In the genomic region with DNA sequence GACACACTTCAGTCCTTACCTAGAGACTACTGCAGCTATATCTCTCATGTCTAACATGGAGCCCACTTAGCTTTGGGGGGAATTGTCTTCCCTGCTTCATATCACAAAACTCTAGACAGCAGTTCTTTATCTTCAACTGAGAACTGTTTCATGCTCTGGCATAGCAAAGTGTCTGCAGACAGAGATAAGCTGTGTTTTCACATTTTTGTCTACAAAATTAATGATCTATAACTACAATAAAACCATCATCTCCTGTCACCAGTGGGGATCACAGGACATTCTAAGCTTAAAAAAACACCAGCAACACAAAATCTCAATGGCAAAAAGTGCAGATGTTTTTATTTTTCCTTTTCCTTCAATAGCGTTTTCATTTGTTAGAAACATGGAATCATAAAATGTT, we compare ENCODE assay signal across 11 cellular contexts.
DNase-seq lines count a peak whose midpoint lies in the region; ATAC-seq and TF ChIP-seq lines count a peak whose summit lies in the region.
"Had no signal": no experiment of that assay in that cellular context is flagged by ENCODE, and none has a peak within 500 bp of the region (broad histone marks: within the 10 kb centered on the region; RNA-seq: fewer than 3 reads in every experiment).

No MANE protein-coding gene starts in this region.

- H3K27me3 Mint-ChIP-seq in brain, result peaks cover 8% of the 10 kb centered on the region
- H3K27me3 Mint-ChIP-seq in mesothelial cell of epicardium (ENCODE audit: low read depth), result peaks cover 16% of the 10 kb centered on the region

- no peak for ATAC-seq in GM21447 (IDR thresholded peaks at IDR 0.05; ENCODE audit: unreplicated experiment)
- ATAC-seq: HCT116 had no signal

- DNase-seq in CMK (ENCODE audit: low read depth), result peak; percentile 14
- DNase-seq in OCI-M2 (lab: John Stamatoyannopoulos, UW; ENCODE audit: unreplicated experiment), result peak; percentile 29
- no peak for DNase-seq in mesothelial cell of epicardium (ENCODE audit: low spot score in 2 of 2, unreplicated experiment in 2 of 2)
- no peak for DNase-seq in SK-N-DZ (ENCODE audit: low spot score)
- DNase-seq in SHP77 (lab: John Stamatoyannopoulos, UW), result no peak
- DNase-seq: ACHN, DMS79 had no signal

- H3K36me3 Mint-ChIP-seq in brain (no peaks in the 10 kb centered on the region), mesothelial cell of epicardium (peaks cover 2% of the 10 kb centered on the region)

- no peak for TF ChIP-seq CTCF in brain (conservative IDR thresholded peaks at IDR 0.05)
- TF ChIP-seq CTCF in mesothelial cell of epicardium (IDR thresholded peaks at IDR 0.05; ENCODE audit: unreplicated experiment), result no peak

- H3K4me1 Mint-ChIP-seq in brain, result peaks cover 57% of the 10 kb centered on the region
- peaks cover 36% of the 10 kb centered on the region for H3K4me1 Mint-ChIP-seq in mesothelial cell of epicardium
- H3K4me1 Mint-ChIP-seq: CD4-positive, CD25-positive, alpha-beta regulatory T cell had no signal

- H3K4me3 Mint-ChIP-seq in brain (no peak overlapping the region), mesothelial cell of epicardium (no peak overlapping the region)
- H3K4me3 Mint-ChIP-seq: CD4-positive, CD25-positive, alpha-beta regulatory T cell had no signal

- H3K9me3 Mint-ChIP-seq in brain (peaks cover 6 to 40% (median 17%) of the 10 kb centered on the region in 5 experiments), mesothelial cell of epicardium (peaks cover 25% of the 10 kb centered on the region)

- H3K27ac Mint-ChIP-seq in brain (peak overlapping the region in 3 of 5 experiments; percentile 8 to 61 (median 56)), mesothelial cell of epicardium (peak overlapping the region; percentile 32)
- H3K27ac Mint-ChIP-seq: CD4-positive, CD25-positive, alpha-beta regulatory T cell had no signal

Comparison
In these comparisons a context has a peak if more than half of its experiments do, and no peak if none do; other contexts are left out.
1. DNase-seq: peak in CMK (single experiment) and OCI-M2 (single experiment); none in mesothelial cell of epicardium (0 of 2), SK-N-DZ (single experiment) and SHP77 (0 of 2).